Comparison of ENCODE assay signal across 2 cellular contexts in the genomic region with DNA sequence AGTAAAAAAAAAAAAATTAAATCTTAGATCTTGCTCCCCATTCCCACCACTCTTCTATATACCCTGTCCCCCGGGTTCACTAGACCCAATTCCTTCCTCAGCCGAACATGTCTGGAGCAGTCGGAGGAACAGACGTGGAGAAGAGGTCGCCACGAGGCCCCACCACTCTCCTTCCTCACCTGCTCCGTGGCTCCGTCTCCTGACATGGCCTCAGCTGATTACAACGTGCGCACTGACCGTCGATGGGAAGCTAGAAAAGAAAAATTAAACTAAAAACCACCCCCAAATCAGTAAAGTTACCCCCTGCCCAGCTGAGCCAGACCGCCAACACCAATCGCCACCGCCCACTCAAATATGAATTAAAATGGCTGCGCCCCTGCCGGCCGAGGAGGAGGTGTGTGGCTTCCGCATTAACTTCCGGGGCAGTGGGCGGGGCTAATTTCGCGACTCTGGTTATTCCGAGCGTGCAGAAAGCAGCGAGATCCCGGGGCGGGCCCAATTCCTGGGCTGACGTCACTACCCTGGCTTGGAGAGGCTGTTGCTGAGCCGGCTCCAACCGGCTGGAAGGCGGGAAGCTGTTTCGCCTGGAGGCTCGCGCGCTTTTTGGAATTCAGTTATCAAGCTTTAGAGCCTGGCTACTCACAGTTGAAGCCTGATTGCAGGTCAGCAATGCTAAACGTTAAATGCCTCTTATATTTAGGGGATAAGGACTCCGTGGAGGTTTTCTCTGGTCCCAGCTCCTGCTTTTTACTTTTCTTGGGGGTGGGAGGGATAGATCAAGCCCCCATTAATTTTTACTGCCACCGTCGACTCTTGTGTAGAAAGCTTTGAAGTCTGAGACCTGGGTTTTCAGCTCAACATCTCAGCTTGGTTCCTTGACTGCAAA.
TF ChIP-seq lines count a peak whose summit lies in the region.

A gene (minus strand): TSS at position 361 of the 886 bp plus-strand sequence. CDS start 155 bp downstream, at position 206.

TF ChIP-seq in IMR-90, 13 proteins besides CTCF, POLR2A, EP300 and RAD21:
- TF ChIP-seq MAZ (IDR thresholded peaks at IDR 0.05; ENCODE audit: borderline replicate concordance, low read depth, low read length) (peak; percentile 39; the same call in 1 of the 2 replicates), RFX5 (IDR thresholded peaks at IDR 0.05; ENCODE audit: low read depth, low read length) (no peak), NFE2L2 (IDR thresholded peaks at IDR 0.05; ENCODE audit: low read depth, low read length) (no peak), SMC3 (IDR thresholded peaks at IDR 0.05; ENCODE audit: low read depth, low read length) (no peak), BHLHE40 (IDR thresholded peaks at IDR 0.05; ENCODE audit: low read depth, low read length) (peak; percentile 30), CEBPB (IDR thresholded peaks at IDR 0.05; ENCODE audit: low read depth, low read length) (no peak), FOS (IDR thresholded peaks at IDR 0.05; ENCODE audit: low read depth, low read length) (no peak), CHD1 (IDR thresholded peaks at IDR 0.05; ENCODE audit: low read depth, low read length) (0 out of 2 replicates have a peak, but pooled peaks have one; percentile 72), MAFK (IDR thresholded peaks at IDR 0.05; ENCODE audit: low read depth, low read length) (no peak; the same call in 1 of the 2 replicates), RCOR1 (IDR thresholded peaks at IDR 0.05; ENCODE audit: insufficient replicate concordance, low read length) (no peak), MXI1 (IDR thresholded peaks at IDR 0.05; ENCODE audit: borderline replicate concordance, low read depth, low read length) (peak; percentile 74; the same call in 1 of the 2 replicates)
- TF ChIP-seq, protein P1, sequence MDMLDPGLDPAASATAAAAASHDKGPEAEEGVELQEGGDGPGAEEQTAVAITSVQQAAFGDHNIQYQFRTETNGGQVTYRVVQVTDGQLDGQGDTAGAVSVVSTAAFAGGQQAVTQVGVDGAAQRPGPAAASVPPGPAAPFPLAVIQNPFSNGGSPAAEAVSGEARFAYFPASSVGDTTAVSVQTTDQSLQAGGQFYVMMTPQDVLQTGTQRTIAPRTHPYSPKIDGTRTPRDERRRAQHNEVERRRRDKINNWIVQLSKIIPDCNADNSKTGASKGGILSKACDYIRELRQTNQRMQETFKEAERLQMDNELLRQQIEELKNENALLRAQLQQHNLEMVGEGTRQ (IDR thresholded peaks at IDR 0.05; ENCODE audit: low read depth, low read length), result no peak
- TF ChIP-seq, protein P2, sequence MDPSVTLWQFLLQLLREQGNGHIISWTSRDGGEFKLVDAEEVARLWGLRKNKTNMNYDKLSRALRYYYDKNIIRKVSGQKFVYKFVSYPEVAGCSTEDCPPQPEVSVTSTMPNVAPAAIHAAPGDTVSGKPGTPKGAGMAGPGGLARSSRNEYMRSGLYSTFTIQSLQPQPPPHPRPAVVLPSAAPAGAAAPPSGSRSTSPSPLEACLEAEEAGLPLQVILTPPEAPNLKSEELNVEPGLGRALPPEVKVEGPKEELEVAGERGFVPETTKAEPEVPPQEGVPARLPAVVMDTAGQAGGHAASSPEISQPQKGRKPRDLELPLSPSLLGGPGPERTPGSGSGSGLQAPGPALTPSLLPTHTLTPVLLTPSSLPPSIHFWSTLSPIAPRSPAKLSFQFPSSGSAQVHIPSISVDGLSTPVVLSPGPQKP (IDR thresholded peaks at IDR 0.05; ENCODE audit: borderline replicate concordance, low read depth, low read length), result no peak

TF ChIP-seq in endothelial cell of umbilical vein, 7 proteins besides CTCF, POLR2A, EP300 and RAD21:
- TF ChIP-seq FOS (IDR thresholded peaks at IDR 0.05; ENCODE audit: borderline replicate concordance, insufficient read depth, low read length) (peak; percentile 25), MYC (IDR thresholded peaks at IDR 0.05; ENCODE audit: low read depth, low read length) (no peak), GATA2 (IDR thresholded peaks at IDR 0.05; ENCODE audit: insufficient read depth, insufficient read length, low read depth, low read length) (no peak), POLR2AphosphoS5 (IDR thresholded peaks at IDR 0.05; ENCODE audit: insufficient read depth, low read depth, low read length) (peak; percentile 89), JUN (IDR thresholded peaks at IDR 0.05; ENCODE audit: borderline replicate concordance, insufficient read depth, insufficient read length, low read depth) (no peak), EZH2 (IDR thresholded peaks at IDR 0.05; ENCODE audit: borderline replicate concordance, low read depth, low read length, severe bottlenecking) (no peak)
- TF ChIP-seq, protein P3, sequence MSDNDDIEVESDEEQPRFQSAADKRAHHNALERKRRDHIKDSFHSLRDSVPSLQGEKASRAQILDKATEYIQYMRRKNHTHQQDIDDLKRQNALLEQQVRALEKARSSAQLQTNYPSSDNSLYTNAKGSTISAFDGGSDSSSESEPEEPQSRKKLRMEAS (IDR thresholded peaks at IDR 0.05; ENCODE audit: insufficient read depth, insufficient read length), result peak; percentile 77
